Comparison of ENCODE assay signal across 30 cellular contexts in genomic region chr16:3454631-3455147, GRCh38. TPM values are rescaled to one million over a fixed set of nuclear protein-coding genes. Genes with fewer than 3 reads are reported as not detected.
DNase-seq lines count a peak whose midpoint lies in the region; ATAC-seq and TF ChIP-seq lines count a peak whose summit lies in the region.
"Had no signal": no experiment of that assay in that cellular context is flagged by ENCODE, and none has a peak within 500 bp of the region (broad histone marks: within the 10 kb centered on the region; RNA-seq: fewer than 3 reads in every experiment).

No MANE protein-coding gene starts in this region.

- H3K27me3 ChIP-seq in right cardiac atrium (ENCODE audit: control insufficient read depth, insufficient read depth) = no peaks in the 10 kb centered on the region
- H3K27me3 ChIP-seq: SJSA1, thyroid gland had no signal

- DNase-seq in right cardiac atrium (no peak), cardiac septum (ENCODE audit: low spot score) (no peak), MV-4-11 (lab: John Stamatoyannopoulos, UW) (peak; percentile 55), endothelial cell (ENCODE audit: low spot score) (no peak), kidney glomerular epithelial cell (lab: John Stamatoyannopoulos, UW) (no peak)
- DNase-seq: activated CD4-positive, alpha-beta T cell treated with anti-CD3 and anti-CD28 coated beads for 36 hours; activated naive CD8-positive, alpha-beta T cell treated with anti-CD3 and anti-CD28 coated beads, Interleukin-2, amount 10 ng/mL, durations not matched to agents 7 days and 5 days; DMS153; hippocampal formation; immature natural killer cell; left ventricle myocardium superior; midbrain; NCI-H1417 treated with DMSO at 0.1 percent for 48 hours; posterior cingulate gyrus; stimulated activated CD4-positive, alpha-beta T cell treated with anti-CD3 and anti-CD28 coated beads, Interleukin-4, amount 100 ng/mL, for 4 hours; stimulated activated naive CD8-positive, alpha-beta T cell treated with anti-CD3 and anti-CD28 coated beads, Interleukin-15, Interleukin-2, amounts not matched to agents 100 U/mL and 50 U/mL, for 24 hours; thyroid gland had no signal

- H3K9me3 Mint-ChIP-seq in endothelial cell (ENCODE audit: unreplicated experiment) = peaks cover 4% of the 10 kb centered on the region
- H3K9me3 Mint-ChIP-seq: activated naive CD8-positive, alpha-beta T cell treated with anti-CD3 and anti-CD28 coated beads, Interleukin-2, amount 10 ng/mL, durations not matched to agents 7 days and 5 days; immature natural killer cell; natural killer cell treated with Interleukin-12 subunit alpha and Interleukin-12 subunit beta and Interleukin-15 and Interleukin-18, amount 100 ng/mL, for 72 hours had no signal

- H3K27ac Mint-ChIP-seq in endothelial cell (ENCODE audit: unreplicated experiment) = peak overlapping the region; percentile 49
- H3K27ac Mint-ChIP-seq: activated CD4-positive, alpha-beta T cell treated with anti-CD3 and anti-CD28 coated beads for 36 hours; activated naive CD8-positive, alpha-beta T cell treated with anti-CD3 and anti-CD28 coated beads, Interleukin-2, amount 10 ng/mL, durations not matched to agents 7 days and 5 days; activated T-helper 1 cell treated with anti-CD3 and anti-CD28 coated beads, Interleukin-12 subunit alpha, Interleukin-12 subunit beta, Interleukin-2, Interleukin-4 antibody, amounts not matched to agents 30 ng/mL and 10 ng/mL and 1 ng/mL, durations not matched to agents 14 hours and 24 hours and 36 hours; natural killer cell treated with Interleukin-12 subunit alpha and Interleukin-12 subunit beta and Interleukin-15 and Interleukin-18, amount 100 ng/mL, for 72 hours had no signal

- H3K27ac ChIP-seq in right cardiac atrium (ENCODE audit: low read length) = peak overlapping the region; percentile 69
- H3K27ac ChIP-seq: SJSA1 had no signal

- intact Hi-C loops in right cardiac atrium (cut with DNase I) (loop anchor here in 2 of 4 donors (5.0 to 10.0 kb wide), 2 partner anchors 50 to 52 kb away; partner anchors contain the start of genes ZNF174 (in 2 of the 2) and ZSCAN32 (in 2 of the 2)), cardiac septum (cut with DNase I) (loop anchor here (5.0 kb wide), 2 partner anchors 48 to 172 kb away; partner anchors contain the start of genes CLUAP1 and ZNF263)

- H3K4me1 Mint-ChIP-seq in endothelial cell (ENCODE audit: unreplicated experiment) = peaks cover 35% of the 10 kb centered on the region

- peaks cover 9% of the 10 kb centered on the region for H3K4me1 ChIP-seq in right cardiac atrium (ENCODE audit: control insufficient read depth, insufficient read depth, low read length)

- ATAC-seq in right cardiac atrium (no peak), HG03175 (IDR thresholded peaks at IDR 0.05; ENCODE audit: unreplicated experiment) (no peak), HG02763 (IDR thresholded peaks at IDR 0.05; ENCODE audit: unreplicated experiment) (no peak)
- ATAC-seq: activated CD4-positive, alpha-beta T cell treated with anti-CD3 and anti-CD28 coated beads for 36 hours; left ventricle myocardium superior; natural killer cell treated with Interleukin-12 subunit alpha and Interleukin-12 subunit beta and Interleukin-15 and Interleukin-18, amount 100 ng/mL, for 72 hours; sciatic nerve; stimulated activated naive CD8-positive, alpha-beta T cell treated with anti-CD3 and anti-CD28 coated beads, Interleukin-15, Interleukin-2, amounts not matched to agents 100 U/mL and 50 U/mL, for 24 hours had no signal

- WGBS in right cardiac atrium = 83% methylated on average over 10 of the region's 10 CpGs

- H3K27me3 Mint-ChIP-seq in endothelial cell (ENCODE audit: unreplicated experiment) = peaks cover 16% of the 10 kb centered on the region
- H3K27me3 Mint-ChIP-seq: activated CD4-positive, alpha-beta T cell treated with anti-CD3 and anti-CD28 coated beads for 36 hours; activated naive CD8-positive, alpha-beta T cell treated with anti-CD3 and anti-CD28 coated beads, Interleukin-2, amount 10 ng/mL, durations not matched to agents 7 days and 5 days; natural killer cell treated with Interleukin-12 subunit alpha and Interleukin-12 subunit beta and Interleukin-15 and Interleukin-18, amount 100 ng/mL, for 72 hours had no signal

- peaks cover 14% of the 10 kb centered on the region for H3K36me3 Mint-ChIP-seq in endothelial cell (ENCODE audit: low read depth, unreplicated experiment)
- H3K36me3 Mint-ChIP-seq: immature natural killer cell; natural killer cell treated with Interleukin-12 subunit alpha and Interleukin-12 subunit beta and Interleukin-15 and Interleukin-18, amount 100 ng/mL, for 72 hours had no signal

- H3K4me3 Mint-ChIP-seq in endothelial cell (ENCODE audit: unreplicated experiment) = no peak overlapping the region
- H3K4me3 Mint-ChIP-seq: activated CD4-positive, alpha-beta T cell treated with anti-CD3 and anti-CD28 coated beads for 36 hours; activated naive CD8-positive, alpha-beta T cell treated with anti-CD3 and anti-CD28 coated beads, Interleukin-2, amount 10 ng/mL, durations not matched to agents 7 days and 5 days; natural killer cell treated with Interleukin-12 subunit alpha and Interleukin-12 subunit beta and Interleukin-15 and Interleukin-18, amount 100 ng/mL, for 72 hours had no signal

- H3K9me3 ChIP-seq in right cardiac atrium (ENCODE audit: control insufficient read depth, low read length) = no peaks in the 10 kb centered on the region
- H3K9me3 ChIP-seq: SJSA1, thyroid gland had no signal

- H3K4me3 ChIP-seq in right cardiac atrium (ENCODE audit: low read length) = no peak overlapping the region
- H3K4me3 ChIP-seq: SJSA1, thyroid gland had no signal

- no peak for TF ChIP-seq CTCF in endothelial cell (IDR thresholded peaks at IDR 0.05; ENCODE audit: unreplicated experiment)

RNA-seq across cellular contexts. Expression of gene NAA60, which starts 11.2 kb away (rescaled TPM):
- total RNA-seq in right cardiac atrium = 10 to 100 TPM; 40.7 to 51.5 (median 46.0) TPM
- polyA plus RNA-seq in right cardiac atrium = 50.9 TPM
- 25.5 TPM for total RNA-seq in cardiac septum
- total RNA-seq in endothelial cell (ENCODE audit: unreplicated experiment) = 75.5 TPM

RNA-seq across cellular contexts. Expression of gene ZNF597, which starts 11.4 kb away (rescaled TPM):
- total RNA-seq in right cardiac atrium = 1 to 10 TPM; 2.0 to 3.5 (median 2.2) TPM
- 0.88 TPM for polyA plus RNA-seq in right cardiac atrium
- 1.8 TPM for total RNA-seq in cardiac septum
- 5.7 TPM for total RNA-seq in endothelial cell (ENCODE audit: unreplicated experiment)

RNA-seq across cellular contexts. Expression of gene C16orf90, which starts 40.6 kb away (rescaled TPM):
- not detected for total RNA-seq in right cardiac atrium
- not detected for polyA plus RNA-seq in right cardiac atrium
- not detected for total RNA-seq in cardiac septum
- total RNA-seq in endothelial cell (ENCODE audit: unreplicated experiment) = not detected
- total RNA-seq: activated CD4-positive, alpha-beta T cell treated with anti-CD3 and anti-CD28 coated beads for 36 hours; activated CD8-positive, alpha-beta memory T cell treated with anti-CD3 and anti-CD28 coated beads for 36 hours; activated naive CD8-positive, alpha-beta T cell treated with anti-CD3 and anti-CD28 coated beads, Interleukin-2, amount 10 ng/mL, durations not matched to agents 7 days and 5 days; activated T-helper 1 cell treated with anti-CD3 and anti-CD28 coated beads, Interleukin-12 subunit alpha, Interleukin-12 subunit beta, Interleukin-2, Interleukin-4 antibody, amounts not matched to agents 30 ng/mL and 10 ng/mL and 1 ng/mL, durations not matched to agents 14 hours and 24 hours and 36 hours; cerebellum; epithelial cell of proximal tubule; fibroblast of villous mesenchyme; left ventricle myocardium superior; M059J; natural killer cell treated with Interleukin-12 subunit alpha and Interleukin-12 subunit beta and Interleukin-15 and Interleukin-18, amount 100 ng/mL, for 72 hours; NCI-H460; sciatic nerve; SJSA1; T-helper 1 cell treated with Interleukin-12 subunit alpha and Interleukin-12 subunit beta and Interleukin-4 antibody, amounts not matched to agents 30 ng/mL and 1 ng/mL, for 36 hours; thyroid gland had no signal
- polyA plus RNA-seq: immature natural killer cell had no signal

RNA-seq across cellular contexts. Expression of gene CLUAP1, which starts 46.1 kb away (rescaled TPM):
- total RNA-seq in right cardiac atrium (10 to 100 TPM; 16.8 to 22.2 (median 18.6) TPM), cardiac septum (15.3 TPM), endothelial cell (ENCODE audit: unreplicated experiment) (15.8 TPM)
- polyA plus RNA-seq in right cardiac atrium = 8.5 TPM

RNA-seq across cellular contexts. Expression of gene ZNF174, which starts 53.7 kb away (rescaled TPM):
- total RNA-seq in right cardiac atrium (10 to 100 TPM in 3 of 4 donors, 1 to 10 TPM in 1; 8.9 to 13.5 (median 11.8) TPM), cardiac septum (9.2 TPM), endothelial cell (ENCODE audit: unreplicated experiment) (10.3 TPM)
- 11.1 TPM for polyA plus RNA-seq in right cardiac atrium
